Comparison of ENCODE assay signal across 8 cellular contexts in genomic region chr22:38753894-38754246, GRCh38. TPM values are rescaled to one million over a fixed set of nuclear protein-coding genes. Genes with fewer than 3 reads are reported as not detected.
DNase-seq lines count a peak whose midpoint lies in the region; ATAC-seq and TF ChIP-seq lines count a peak whose summit lies in the region.

No MANE protein-coding gene starts in this region.

- TF ChIP-seq CTCF in liver (IDR thresholded peaks at IDR 0.05; ENCODE audit: low read depth, low read length, missing input control) = no peak
- TF ChIP-seq CTCF in thyroid gland (IDR thresholded peaks at IDR 0.05) = no peak

- TF ChIP-seq RAD21 in liver (IDR thresholded peaks at IDR 0.05) = peak; percentile 4 to 24

- no peaks in the 10 kb centered on the region for H3K27me3 Mint-ChIP-seq in activated CD4-positive, alpha-beta T cell treated with anti-CD3 and anti-CD28 coated beads, Interleukin-2, amount 10 ng/mL, durations not matched to agents 7 days and 5 days

- H3K4me1 ChIP-seq in liver (ENCODE audit: control insufficient read depth in 4 of 4, insufficient read depth in 4 of 4, low read length in 3 of 4) = peaks cover 7 to 56% (median 16%) of the 10 kb centered on the region in 4 donors
- H3K4me1 ChIP-seq in thyroid gland = peaks cover 16 to 36% of the 10 kb centered on the region in 2 donors

- no peak for ATAC-seq in activated naive CD4-positive, alpha-beta T cell treated with anti-CD3 and anti-CD28 coated beads, Interleukin-2, amount 50 U/mL, for 72 hours
- ATAC-seq in HG03175 (IDR thresholded peaks at IDR 0.05; ENCODE audit: unreplicated experiment) (no peak), HG02623 (IDR thresholded peaks at IDR 0.05; ENCODE audit: unreplicated experiment) (no peak)

- peak overlapping the region; percentile 100 for H3K27ac Mint-ChIP-seq in activated CD4-positive, alpha-beta T cell treated with anti-CD3 and anti-CD28 coated beads, Interleukin-2, amount 10 ng/mL, durations not matched to agents 7 days and 5 days
- peak overlapping the region; percentile 94 to 98 for H3K27ac Mint-ChIP-seq in activated naive CD4-positive, alpha-beta T cell treated with anti-CD3 and anti-CD28 coated beads, Interleukin-2, amount 50 U/mL, for 72 hours

- 14% methylated on average over 5 of the region's 5 CpGs for WGBS in liver
- 50 to 65% methylated on average over 5 of the region's 5 CpGs for WGBS in thyroid gland, 2 donors

- H3K36me3 ChIP-seq in liver (ENCODE audit: control insufficient read depth in 4 of 4, insufficient read depth in 3 of 4, low read depth in 1 of 4, low read length in 3 of 4) = peaks cover 19 to 33% (median 32%) of the 10 kb centered on the region in 4 donors
- peaks cover 29 to 38% of the 10 kb centered on the region in 2 donors for H3K36me3 ChIP-seq in thyroid gland

- H3K9ac ChIP-seq in liver (ENCODE audit: low read depth in 1 of 2, low read length in 2 of 2) = peak overlapping the region; percentile 93 to 96

- peak overlapping the region; percentile 99 for H3K27ac ChIP-seq in liver (ENCODE audit: low read depth in 1 of 2, low read length in 2 of 2)
- H3K27ac ChIP-seq in thyroid gland = peak overlapping the region; percentile 91 to 95 (median 94)

- peak; percentile 31 for DNase-seq in activated CD4-positive, alpha-beta T cell treated with anti-CD3 and anti-CD28 coated beads, Interleukin-2, amount 10 ng/mL, durations not matched to agents 7 days and 5 days
- DNase-seq in activated CD4-positive, alpha-beta T cell treated with anti-CD3 and anti-CD28 coated beads, Interleukin-2, amount 50 U/mL, for 4 hours = no peak
- no peak for DNase-seq in activated naive CD4-positive, alpha-beta T cell treated with anti-CD3 and anti-CD28 coated beads, Interleukin-2, amount 50 U/mL, for 72 hours (ENCODE audit: low spot score in 2 of 2)
- DNase-seq in thyroid gland (no peak), NCI-H2196 (lab: John Stamatoyannopoulos, UW; ENCODE audit: unreplicated experiment) (no peak)

- CTCF ChIA-PET in activated CD4-positive, alpha-beta T cell treated with anti-CD3 and anti-CD28 coated beads, Interleukin-2, amount 10 ng/mL, durations not matched to agents 7 days and 5 days (lab: Charles Lee) = interaction anchor here (1.1 kb wide), 1 partner anchor 72 kb away, joined by 5 read pairs; the partner anchor contains the start of gene TOMM22

- H3K36me3 Mint-ChIP-seq in activated CD4-positive, alpha-beta T cell treated with anti-CD3 and anti-CD28 coated beads, Interleukin-2, amount 10 ng/mL, durations not matched to agents 7 days and 5 days (ENCODE audit: low read depth) = peaks cover 74% of the 10 kb centered on the region
- peaks cover 42 to 54% of the 10 kb centered on the region in 2 donors for H3K36me3 Mint-ChIP-seq in activated naive CD4-positive, alpha-beta T cell treated with anti-CD3 and anti-CD28 coated beads, Interleukin-2, amount 50 U/mL, for 72 hours

- H3K4me1 Mint-ChIP-seq in activated CD4-positive, alpha-beta T cell treated with anti-CD3 and anti-CD28 coated beads, Interleukin-2, amount 10 ng/mL, durations not matched to agents 7 days and 5 days = peaks cover 55% of the 10 kb centered on the region

- no peaks in the 10 kb centered on the region for H3K27me3 ChIP-seq in liver (ENCODE audit: control insufficient read depth in 4 of 4, insufficient read depth in 4 of 4, low read length in 3 of 4)
- no peaks in the 10 kb centered on the region for H3K27me3 ChIP-seq in thyroid gland

- intact Hi-C loops in thyroid gland (cut with DNase I) = loop anchor here (5.0 kb wide), 1 partner anchor 47 kb away; the partner anchor contains the start of gene GTPBP1

- H3K4me3 ChIP-seq in liver (ENCODE audit: low read depth in 1 of 3, low read length in 3 of 3) (peak overlapping the region in 2 of 3 donors; percentile 80 to 93), thyroid gland (replicated peaks in 1 of 3) (peak overlapping the region in 1 of 3 donors; percentile 63)

- TF ChIP-seq POLR2A in thyroid gland (IDR thresholded peaks at IDR 0.05) = no peak

- no peaks in the 10 kb centered on the region for H3K9me3 Mint-ChIP-seq in activated CD4-positive, alpha-beta T cell treated with anti-CD3 and anti-CD28 coated beads, Interleukin-2, amount 10 ng/mL, durations not matched to agents 7 days and 5 days
- H3K9me3 Mint-ChIP-seq in activated naive CD4-positive, alpha-beta T cell treated with anti-CD3 and anti-CD28 coated beads, Interleukin-2, amount 50 U/mL, for 72 hours = no peaks in the 10 kb centered on the region

- no peaks in the 10 kb centered on the region for H3K9me3 ChIP-seq in liver (ENCODE audit: control insufficient read depth in 4 of 4, low read length in 3 of 4)
- no peaks in the 10 kb centered on the region for H3K9me3 ChIP-seq in thyroid gland

- POLR2A ChIA-PET in activated CD4-positive, alpha-beta T cell treated with anti-CD3 and anti-CD28 coated beads, Interleukin-2, amount 10 ng/mL, durations not matched to agents 7 days and 5 days (lab: Charles Lee) = no interaction called here

- H3K4me3 Mint-ChIP-seq in activated CD4-positive, alpha-beta T cell treated with anti-CD3 and anti-CD28 coated beads, Interleukin-2, amount 10 ng/mL, durations not matched to agents 7 days and 5 days = peak overlapping the region; percentile 98

TF ChIP-seq in liver, 16 proteins besides CTCF, POLR2A, EP300 and RAD21 (continues in another document):
- TF ChIP-seq, protein P1, sequence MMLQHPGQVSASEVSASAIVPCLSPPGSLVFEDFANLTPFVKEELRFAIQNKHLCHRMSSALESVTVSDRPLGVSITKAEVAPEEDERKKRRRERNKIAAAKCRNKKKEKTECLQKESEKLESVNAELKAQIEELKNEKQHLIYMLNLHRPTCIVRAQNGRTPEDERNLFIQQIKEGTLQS (IDR thresholded peaks at IDR 0.05) = no peak
- TF ChIP-seq NR2F2 (IDR thresholded peaks at IDR 0.05) (no peak), REST (IDR thresholded peaks at IDR 0.05) (peak; percentile 73), EGR1 (IDR thresholded peaks at IDR 0.05; ENCODE audit: low read depth in 2 of 2) (peak in 1 of 2 donors; percentile 64), YY1 (IDR thresholded peaks at IDR 0.05) (peak; percentile 87), HNF4G (IDR thresholded peaks at IDR 0.05) (peak; percentile 59), FOXA2 (IDR thresholded peaks at IDR 0.05) (peak; percentile 49), RXRA (IDR thresholded peaks at IDR 0.05) (peak; percentile 83 to 91), JUND (IDR thresholded peaks at IDR 0.05) (peak in 1 of 2 donors; percentile 69)

RNA-seq across cellular contexts. Expression of gene SUN2, which starts 1.9 kb away (rescaled TPM):
- total RNA-seq in activated CD4-positive, alpha-beta T cell treated with anti-CD3 and anti-CD28 coated beads, Interleukin-2, amount 10 ng/mL, durations not matched to agents 7 days and 5 days = 100 to 1,000 TPM; 582 to 702 TPM
- total RNA-seq in activated naive CD4-positive, alpha-beta T cell treated with anti-CD3 and anti-CD28 coated beads, Interleukin-2, amount 50 U/mL, for 72 hours = 100 to 1,000 TPM; 142 to 241 TPM
- total RNA-seq in liver (100 to 1,000 TPM in 1 of 2 donors, 10 to 100 TPM in 1; 53.3 to 170 TPM), thyroid gland (100 to 1,000 TPM; 137 to 356 (median 153) TPM)
- polyA plus RNA-seq in liver = 100 to 1,000 TPM in 1 of 2 donors, 10 to 100 TPM in 1; 13.1 to 110 TPM

RNA-seq across cellular contexts. Expression of gene DNAL4, which starts 40.1 kb away (rescaled TPM):
- 10 to 100 TPM in 1 of 2 experiments, 1 to 10 TPM in 1; 7.9 to 10.2 TPM for total RNA-seq in activated CD4-positive, alpha-beta T cell treated with anti-CD3 and anti-CD28 coated beads, Interleukin-2, amount 10 ng/mL, durations not matched to agents 7 days and 5 days
- total RNA-seq in activated naive CD4-positive, alpha-beta T cell treated with anti-CD3 and anti-CD28 coated beads, Interleukin-2, amount 50 U/mL, for 72 hours = 1 to 10 TPM; 5.2 to 7.8 TPM
- total RNA-seq in liver = 1 to 10 TPM; 4.0 to 5.6 TPM
- polyA plus RNA-seq in liver = 1 to 10 TPM; 4.9 TPM
- 10 to 100 TPM; 30.9 to 50.0 (median 37.9) TPM for total RNA-seq in thyroid gland

RNA-seq across cellular contexts. Expression of gene GTPBP1, which starts 48.1 kb away (rescaled TPM):
- total RNA-seq in activated CD4-positive, alpha-beta T cell treated with anti-CD3 and anti-CD28 coated beads, Interleukin-2, amount 10 ng/mL, durations not matched to agents 7 days and 5 days = 10 to 100 TPM; 68.5 to 77.1 TPM
- total RNA-seq in activated naive CD4-positive, alpha-beta T cell treated with anti-CD3 and anti-CD28 coated beads, Interleukin-2, amount 50 U/mL, for 72 hours = 100 to 1,000 TPM; 109 to 142 TPM
- 10 to 100 TPM; 24.3 to 56.3 TPM for total RNA-seq in liver
- 1 to 10 TPM; 5.3 to 7.8 TPM for polyA plus RNA-seq in liver
- 100 to 1,000 TPM in 1 of 4 donors, 10 to 100 TPM in 3; 51.6 to 117 (median 69.6) TPM for total RNA-seq in thyroid gland

RNA-seq across cellular contexts. Expression of gene JOSD1, which starts 53.1 kb away (rescaled TPM):
- total RNA-seq in activated CD4-positive, alpha-beta T cell treated with anti-CD3 and anti-CD28 coated beads, Interleukin-2, amount 10 ng/mL, durations not matched to agents 7 days and 5 days = 10 to 100 TPM; 56.4 to 61.8 TPM
- total RNA-seq in activated naive CD4-positive, alpha-beta T cell treated with anti-CD3 and anti-CD28 coated beads, Interleukin-2, amount 50 U/mL, for 72 hours = 10 to 100 TPM; 70.0 to 79.0 TPM
- 10 to 100 TPM; 15.6 to 20.6 TPM for total RNA-seq in liver
- polyA plus RNA-seq in liver = 10 to 100 TPM in 1 of 2 donors, 1 to 10 TPM in 1; 3.4 to 13.8 TPM
- 10 to 100 TPM; 46.7 to 76.6 (median 62.2) TPM for total RNA-seq in thyroid gland
